14 cellular contexts compared by ENCODE assay signal in genomic region chr2:25418944-25419677, GRCh38.
DNase-seq lines count a peak whose midpoint lies in the region; ATAC-seq and TF ChIP-seq lines count a peak whose summit lies in the region.
"Had no signal": no experiment of that assay in that cellular context is flagged by ENCODE, and none has a peak within 500 bp of the region (broad histone marks: within the 10 kb centered on the region; RNA-seq: fewer than 3 reads in every experiment).

No MANE protein-coding gene starts in this region.

- H3K4me1 Mint-ChIP-seq in stimulated activated naive CD8-positive, alpha-beta T cell treated with anti-CD3 and anti-CD28 coated beads, Interleukin-15, Interleukin-2, amounts not matched to agents 100 ng/mL and 50 ng/mL, for 24 hours (ENCODE audit: low read depth), result peaks cover 39% of the 10 kb centered on the region
- H3K4me1 Mint-ChIP-seq in IgD-negative memory B cell, result peaks cover 45 to 71% (median 53%) of the 10 kb centered on the region in 3 donors
- peaks cover 21% of the 10 kb centered on the region for H3K4me1 Mint-ChIP-seq in activated naive CD8-positive, alpha-beta T cell treated with anti-CD3 and anti-CD28 coated beads for 36 hours

- peaks cover 9% of the 10 kb centered on the region for H3K9me3 Mint-ChIP-seq in stimulated activated naive CD8-positive, alpha-beta T cell treated with anti-CD3 and anti-CD28 coated beads, Interleukin-15, Interleukin-2, amounts not matched to agents 100 ng/mL and 50 ng/mL, for 24 hours
- peaks cover 0 to 4% (median 3%) of the 10 kb centered on the region in 3 donors for H3K9me3 Mint-ChIP-seq in IgD-negative memory B cell
- H3K9me3 Mint-ChIP-seq in activated naive CD8-positive, alpha-beta T cell treated with anti-CD3 and anti-CD28 coated beads for 36 hours, result peaks cover 8% of the 10 kb centered on the region
- H3K9me3 Mint-ChIP-seq: immature natural killer cell had no signal

- H3K27me3 Mint-ChIP-seq in stimulated activated naive CD8-positive, alpha-beta T cell treated with anti-CD3 and anti-CD28 coated beads, Interleukin-15, Interleukin-2, amounts not matched to agents 100 ng/mL and 50 ng/mL, for 24 hours, result no peaks in the 10 kb centered on the region
- H3K27me3 Mint-ChIP-seq in IgD-negative memory B cell, result no peaks in the 10 kb centered on the region
- no peaks in the 10 kb centered on the region for H3K27me3 Mint-ChIP-seq in activated naive CD8-positive, alpha-beta T cell treated with anti-CD3 and anti-CD28 coated beads for 36 hours

- H3K4me1 ChIP-seq in foreskin keratinocyte, result no peaks in the 10 kb centered on the region
- H3K4me1 ChIP-seq: ascending aorta, SJSA1 had no signal

- H3K4me3 Mint-ChIP-seq in stimulated activated naive CD8-positive, alpha-beta T cell treated with anti-CD3 and anti-CD28 coated beads, Interleukin-15, Interleukin-2, amounts not matched to agents 100 ng/mL and 50 ng/mL, for 24 hours, result no peak overlapping the region
- H3K4me3 Mint-ChIP-seq in IgD-negative memory B cell, result peak overlapping the region; percentile 76 to 91 (median 90)
- H3K4me3 Mint-ChIP-seq in activated naive CD8-positive, alpha-beta T cell treated with anti-CD3 and anti-CD28 coated beads for 36 hours, result no peak overlapping the region
- H3K4me3 Mint-ChIP-seq: immature natural killer cell had no signal

- no peak for TF ChIP-seq CTCF in foreskin keratinocyte (conservative IDR thresholded peaks at IDR 0.05)

- no peak overlapping the region for H3K27ac ChIP-seq in foreskin keratinocyte
- H3K27ac ChIP-seq: ascending aorta, dorsolateral prefrontal cortex, SJSA1 had no signal

- no peak for ATAC-seq in stimulated activated naive CD8-positive, alpha-beta T cell treated with anti-CD3 and anti-CD28 coated beads, Interleukin-15, Interleukin-2, amounts not matched to agents 100 U/mL and 50 U/mL, for 24 hours
- ATAC-seq in foreskin keratinocyte, result no peak

- no peaks in the 10 kb centered on the region for H3K27me3 ChIP-seq in foreskin keratinocyte
- H3K27me3 ChIP-seq: ascending aorta, dorsolateral prefrontal cortex, SJSA1 had no signal

- peaks cover 20% of the 10 kb centered on the region for H3K36me3 Mint-ChIP-seq in stimulated activated naive CD8-positive, alpha-beta T cell treated with anti-CD3 and anti-CD28 coated beads, Interleukin-15, Interleukin-2, amounts not matched to agents 100 ng/mL and 50 ng/mL, for 24 hours (ENCODE audit: low read depth)
- peaks cover 3% of the 10 kb centered on the region for H3K36me3 Mint-ChIP-seq in IgD-negative memory B cell
- H3K36me3 Mint-ChIP-seq in activated naive CD8-positive, alpha-beta T cell treated with anti-CD3 and anti-CD28 coated beads for 36 hours, result peaks cover 22% of the 10 kb centered on the region

- DNase-seq in stimulated activated naive CD8-positive, alpha-beta T cell treated with anti-CD3 and anti-CD28 coated beads, Interleukin-15, Interleukin-2, amounts not matched to agents 100 U/mL and 50 U/mL, for 24 hours, result no peak
- DNase-seq in activated naive CD8-positive, alpha-beta T cell treated with anti-CD3 and anti-CD28 coated beads for 36 hours, result no peak
- DNase-seq in NCI-H526 treated with DMSO at 0.1 percent for 48 hours (lab: John Stamatoyannopoulos, UW), result no peak
- no peak for DNase-seq in foreskin keratinocyte
- no peak for DNase-seq in activated gamma-delta T cell treated with Interleukin-2 at 50 U/mL for 16 hours
- DNase-seq in T-helper 9 cell, result no peak
- DNase-seq: activated CD4-positive, alpha-beta T cell treated with anti-CD3 and anti-CD28 coated beads for 1 hour; immature natural killer cell; NCI-H146 had no signal

- H3K27ac Mint-ChIP-seq in stimulated activated naive CD8-positive, alpha-beta T cell treated with anti-CD3 and anti-CD28 coated beads, Interleukin-15, Interleukin-2, amounts not matched to agents 100 ng/mL and 50 ng/mL, for 24 hours, result peak overlapping the region; percentile 74
- peak overlapping the region; percentile 97 to 99 (median 98) for H3K27ac Mint-ChIP-seq in IgD-negative memory B cell
- H3K27ac Mint-ChIP-seq in activated naive CD8-positive, alpha-beta T cell treated with anti-CD3 and anti-CD28 coated beads for 36 hours, result peak overlapping the region; percentile 14
- H3K27ac Mint-ChIP-seq: immature natural killer cell had no signal

Comparison
In these comparisons a context has a peak if more than half of its experiments do, and no peak if none do; other contexts are left out.
1. H3K27ac Mint-ChIP-seq: peak in every context shown above with its lines; median percentile 98 in IgD-negative memory B cell; 74 in stimulated activated naive CD8-positive, alpha-beta T cell treated with anti-CD3 and anti-CD28 coated beads, Interleukin-15, Interleukin-2, amounts not matched to agents 100 ng/mL and 50 ng/mL, for 24 hours; 14 in activated naive CD8-positive, alpha-beta T cell treated with anti-CD3 and anti-CD28 coated beads for 36 hours.
2. H3K4me3 Mint-ChIP-seq: peak in IgD-negative memory B cell (4 of 4); none in stimulated activated naive CD8-positive, alpha-beta T cell treated with anti-CD3 and anti-CD28 coated beads, Interleukin-15, Interleukin-2, amounts not matched to agents 100 ng/mL and 50 ng/mL, for 24 hours (single experiment) and activated naive CD8-positive, alpha-beta T cell treated with anti-CD3 and anti-CD28 coated beads for 36 hours (single experiment).